9 cellular contexts compared by ENCODE assay signal in genomic region chr7:34928052-34928451, GRCh38.
DNase-seq lines count a peak whose midpoint lies in the region; ATAC-seq, FAIRE-seq and TF ChIP-seq lines count a peak whose summit lies in the region.
"Had no signal": no experiment of that assay in that cellular context is flagged by ENCODE, and none has a peak within 500 bp of the region (broad histone marks: within the 10 kb centered on the region; RNA-seq: fewer than 3 reads in every experiment).

No MANE protein-coding gene starts in this region.

- no peaks in the 10 kb centered on the region for H3K36me3 ChIP-seq in A673 (ENCODE audit: insufficient read depth, low read length, poor library complexity, severe bottlenecking)
- H3K36me3 ChIP-seq in Peyer's patch: peaks cover 0 to 6% (median 0%) of the 10 kb centered on the region in 3 donors
- H3K36me3 ChIP-seq in adrenal gland (replicated peaks in 1 of 2): no peaks in the 10 kb centered on the region
- H3K36me3 ChIP-seq in keratinocyte (ENCODE audit: control insufficient read depth in 2 of 2, extremely low read depth in 1 of 2, insufficient read depth in 2 of 2, low read length in 2 of 2): no peaks in the 10 kb centered on the region
- peaks cover 5% of the 10 kb centered on the region in 2 experiments for H3K36me3 ChIP-seq in mesenchymal stem cell (ENCODE audit: control insufficient read depth in 1 of 2, insufficient read depth in 2 of 2, low read depth in 1 of 2, low read length in 2 of 2)

- H3K4me3 ChIP-seq in A673 (ENCODE audit: low read depth, low read length, poor library complexity, severe bottlenecking) (no peak overlapping the region), Peyer's patch (no peak overlapping the region), adrenal gland (no peak overlapping the region), keratinocyte (ENCODE audit: control insufficient read depth in 2 of 3, extremely low read depth in 1 of 3, insufficient read depth in 2 of 3, low read depth in 1 of 3, low read length in 3 of 3) (no peak overlapping the region), mesenchymal stem cell (ENCODE audit: insufficient read depth in 1 of 2, low read depth in 1 of 2, low read length in 2 of 2) (no peak overlapping the region)

- no peak overlapping the region for H2BK15ac ChIP-seq in mesenchymal stem cell (ENCODE audit: low read depth, poor library complexity, severe bottlenecking)

- no peak overlapping the region for H3K4ac ChIP-seq in mesenchymal stem cell (ENCODE audit: low read depth in 1 of 2, low read length in 2 of 2)

- DNase-seq in A673 (ENCODE audit: low spot score): peak; percentile 67
- DNase-seq in GM18507 (ENCODE audit: extremely low spot score, insufficient read length, low read depth): no peak
- DNase-seq in Peyer's patch: peak; percentile 37 to 64 (median 53)
- peak in 6 of 7 donors; percentile 20 to 75 (median 44) for DNase-seq in adrenal gland
- no peak for DNase-seq in keratinocyte (ENCODE audit: low read depth, low spot score)
- DNase-seq in stimulated activated CD8-positive, alpha-beta memory T cell treated with anti-CD3 and anti-CD28 coated beads, Interleukin-7, amount 100 ng/mL, for 24 hours (ENCODE audit: low read depth): peak; percentile 26
- no peak for DNase-seq in mesenchymal stem cell

- H4K20me1 ChIP-seq in keratinocyte (ENCODE audit: control insufficient read depth, extremely low read depth, insufficient read depth, low read length): no peaks in the 10 kb centered on the region

- H3K9me3 ChIP-seq in A673 (ENCODE audit: low read depth, low read length, poor library complexity, severe bottlenecking) (no peaks in the 10 kb centered on the region), Peyer's patch (no peaks in the 10 kb centered on the region), adrenal gland (replicated peaks in 1 of 3) (no peaks in the 10 kb centered on the region), keratinocyte (ENCODE audit: control insufficient read depth, low read depth, low read length) (no peaks in the 10 kb centered on the region), mesenchymal stem cell (ENCODE audit: control insufficient read depth, low read length) (no peaks in the 10 kb centered on the region)

- no peak overlapping the region for H2BK12ac ChIP-seq in mesenchymal stem cell (ENCODE audit: low read length in 2 of 2)

- ATAC-seq in HG02970 (IDR thresholded peaks at IDR 0.05; ENCODE audit: low FRiP score, unreplicated experiment): peak; percentile 56
- ATAC-seq: left colon had no signal

- no peak overlapping the region for H2AK5ac ChIP-seq in mesenchymal stem cell (ENCODE audit: low read length, severe bottlenecking)

- H3K9me1 ChIP-seq in keratinocyte (ENCODE audit: control insufficient read depth, extremely low read depth, insufficient read depth, low read length): no peaks in the 10 kb centered on the region

- H4K8ac ChIP-seq in mesenchymal stem cell (ENCODE audit: low read length): no peak overlapping the region

- H2BK120ac ChIP-seq in mesenchymal stem cell (ENCODE audit: low read depth, low read length): no peak overlapping the region

- peak; percentile 83 for TF ChIP-seq CTCF in A673 (conservative IDR thresholded peaks at IDR 0.05; ENCODE audit: low read depth, low read length)
- peak in 4 of 6 experiments; percentile 3 to 28 (median 10) for TF ChIP-seq CTCF in Peyer's patch (IDR thresholded peaks at IDR 0.05)
- peak in 3 of 6 experiments; percentile 18 to 32 (median 30) for TF ChIP-seq CTCF in adrenal gland (IDR thresholded peaks at IDR 0.05)
- peak; percentile 69 to 70 (median 70) for TF ChIP-seq CTCF in keratinocyte (optimal IDR thresholded peaks at IDR 0.05 in 1 of 3, IDR thresholded peaks at IDR 0.05 in 1 of 3, conservative IDR thresholded peaks at IDR 0.05 in 1 of 3; ENCODE audit: extremely low read depth in 1 of 3, insufficient read depth in 2 of 3, low read length in 3 of 3)

- no peaks in the 10 kb centered on the region for H3K79me2 ChIP-seq in keratinocyte (ENCODE audit: control insufficient read depth, insufficient read depth, low read length)

- CTCF ChIA-PET in A673 (lab: Charles Lee): interaction anchor here (0.9 to 1.0 kb wide), 2 partner anchors 104 to 529 kb away, joined by 3 to 8 read pairs; no protein-coding TSS in a partner anchor

- no peak overlapping the region for H2AFZ ChIP-seq in keratinocyte (ENCODE audit: control insufficient read depth, low read length)
- no peak overlapping the region for H2AFZ ChIP-seq in mesenchymal stem cell (ENCODE audit: low read depth, low read length)

- WGBS in adrenal gland, 4 donors: 50 to 66% (median 62%) methylated on average over 5 of the region's 5 CpGs
- 51% methylated on average over 5 of the region's 5 CpGs for WGBS in mesenchymal stem cell

- no peak overlapping the region for H3K27ac ChIP-seq in A673 (ENCODE audit: low read depth, low read length, poor library complexity, severe bottlenecking)
- H3K27ac ChIP-seq in Peyer's patch: no peak overlapping the region
- H3K27ac ChIP-seq in adrenal gland: no peak overlapping the region
- H3K27ac ChIP-seq in keratinocyte (ENCODE audit: control insufficient read depth, insufficient read depth, low read length): no peak overlapping the region
- no peak overlapping the region for H3K27ac ChIP-seq in mesenchymal stem cell (ENCODE audit: low read length, poor library complexity, severe bottlenecking)

- POLR2A ChIA-PET in A673 (lab: Charles Lee; ENCODE audit: low non-redundant PET): no interaction called here

- no TSS peak for BruUV-seq in A673 (replicated peaks; lab: Mats Ljungman, UMichigan)

- H3K4me2 ChIP-seq in keratinocyte (ENCODE audit: control insufficient read depth, extremely low read depth, insufficient read depth, low read depth, low read length) (no peak overlapping the region), mesenchymal stem cell (ENCODE audit: low read length, poor library complexity, severe bottlenecking) (no peak overlapping the region)

- FAIRE-seq in GM18507 (lab: Jason Lieb, UNC) (peak; percentile 55), keratinocyte (lab: Jason Lieb, UNC) (peak; percentile 81)

- no peak overlapping the region for H2BK5ac ChIP-seq in mesenchymal stem cell (ENCODE audit: low read depth, low read length, poor library complexity, severe bottlenecking)

- no peak overlapping the region for H3K18ac ChIP-seq in mesenchymal stem cell (ENCODE audit: low read depth in 1 of 2, low read length in 2 of 2)

- intact Hi-C loops in A673 (cut with micrococcal nuclease; ENCODE audit: unreplicated experiment): loop anchor here (1.0 kb wide), 1 partner anchor 105 kb away; no protein-coding TSS in a partner anchor
- intact Hi-C loops in adrenal gland (cut with DNase I): no loop called here

- H3K9ac ChIP-seq in keratinocyte (ENCODE audit: control insufficient read depth, extremely low read depth, insufficient read depth, low read length): no peak overlapping the region
- no peak overlapping the region for H3K9ac ChIP-seq in mesenchymal stem cell (ENCODE audit: low read length)

- peaks cover under 1% of the 10 kb centered on the region for H3K79me1 ChIP-seq in mesenchymal stem cell (replicated peaks; ENCODE audit: low read length, poor library complexity, severe bottlenecking)

- no peaks in the 10 kb centered on the region for H3K4me1 ChIP-seq in A673 (ENCODE audit: insufficient read depth, low read length, poor library complexity, severe bottlenecking)
- no peaks in the 10 kb centered on the region for H3K4me1 ChIP-seq in Peyer's patch
- H3K4me1 ChIP-seq in adrenal gland (replicated peaks in 1 of 2): no peaks in the 10 kb centered on the region
- no peaks in the 10 kb centered on the region for H3K4me1 ChIP-seq in keratinocyte (ENCODE audit: control insufficient read depth, extremely low read depth, insufficient read depth, low read length)
- no peaks in the 10 kb centered on the region for H3K4me1 ChIP-seq in mesenchymal stem cell (ENCODE audit: control insufficient read depth, insufficient read depth, low read depth, low read length)

- H3K23ac ChIP-seq in mesenchymal stem cell (ENCODE audit: low read length in 2 of 2): no peak overlapping the region

- H4K91ac ChIP-seq in mesenchymal stem cell (ENCODE audit: low read length): no peak overlapping the region

- dilution Hi-C loops in keratinocyte (cut with MboI; ENCODE audit: extremely low pct_ligation_motif_present, low sequenced_read_pairs): no loop called here

- H3K14ac ChIP-seq in mesenchymal stem cell (ENCODE audit: low read length in 2 of 2): no peak overlapping the region

- TF ChIP-seq POLR2A in Peyer's patch (IDR thresholded peaks at IDR 0.05) (no peak), adrenal gland (IDR thresholded peaks at IDR 0.05) (no peak)

- H3K27me3 ChIP-seq in A673 (replicated peaks; ENCODE audit: insufficient read depth, low read depth, low read length, poor library complexity) (no peaks in the 10 kb centered on the region), Peyer's patch (no peaks in the 10 kb centered on the region), adrenal gland (no peaks in the 10 kb centered on the region), keratinocyte (ENCODE audit: control insufficient read depth, extremely low read depth, insufficient read depth, low read length) (no peaks in the 10 kb centered on the region), mesenchymal stem cell (ENCODE audit: control insufficient read depth in 1 of 2, insufficient read depth in 1 of 2, low read length in 2 of 2) (no peaks in the 10 kb centered on the region)

Comparison
In these comparisons a context has a peak if more than half of its experiments do, and no peak if none do; other contexts are left out.
1. DNase-seq: peak in A673 (single experiment), Peyer's patch (3 of 3), adrenal gland (6 of 7) and stimulated activated CD8-positive, alpha-beta memory T cell treated with anti-CD3 and anti-CD28 coated beads, Interleukin-7, amount 100 ng/mL, for 24 hours (single experiment); none in GM18507 (single experiment), keratinocyte (single experiment) and mesenchymal stem cell (single experiment).